10 cellular contexts compared by ENCODE assay signal in genomic region chr16:50740747-50741146, GRCh38. TPM values are rescaled to one million over a fixed set of nuclear protein-coding genes. Genes with fewer than 3 reads are reported as not detected.
A peak's percentile ranks its signal among the peaks of the same experiment; 100 is the strongest.
DNase-seq lines count a peak whose midpoint lies in the region; ATAC-seq, FAIRE-seq and TF ChIP-seq lines count a peak whose summit lies in the region.
"Had no signal": no experiment of that assay in that cellular context is flagged by ENCODE, and none has a peak within 500 bp of the region (broad histone marks: within the 10 kb centered on the region; RNA-seq: fewer than 3 reads in every experiment).

No MANE protein-coding gene starts in this region.

- no peaks in the 10 kb centered on the region for H3K27me3 Mint-ChIP-seq in activated CD4-positive, alpha-beta memory T cell treated with anti-CD3 and anti-CD28 coated beads for 36 hours
- H3K27me3 Mint-ChIP-seq in immature natural killer cell (ENCODE audit: low read depth in 3 of 3) (peaks cover 9 to 13% (median 9%) of the 10 kb centered on the region in 3 donors), progenitor cell of endocrine pancreas (peaks cover 24% of the 10 kb centered on the region)

- H3K36me3 Mint-ChIP-seq in activated CD4-positive, alpha-beta memory T cell treated with anti-CD3 and anti-CD28 coated beads for 36 hours: peaks cover 25% of the 10 kb centered on the region
- H3K36me3 Mint-ChIP-seq in immature natural killer cell: peaks cover 14 to 25% (median 16%) of the 10 kb centered on the region in 3 donors
- H3K36me3 Mint-ChIP-seq in progenitor cell of endocrine pancreas (ENCODE audit: insufficient read depth): no peaks in the 10 kb centered on the region

- H3K4me3 ChIP-seq in upper lobe of left lung: peak overlapping the region in 3 of 4 donors; percentile 90 to 94 (median 94)

- TF ChIP-seq CTCF in upper lobe of left lung (IDR thresholded peaks at IDR 0.05) (no peak), progenitor cell of endocrine pancreas (IDR thresholded peaks at IDR 0.05; ENCODE audit: unreplicated experiment) (no peak)

- POLR2A ChIA-PET in activated CD4-positive, alpha-beta memory T cell treated with anti-CD3 and anti-CD28 coated beads for 36 hours (lab: Charles Lee): interaction anchor here (0.6 to 7.2 kb wide), 7 partner anchors 24 to 1261 kb away, joined by 3 to 81 read pairs (median 6); partner anchors contain the start of gene SNX20

- intact Hi-C loops in activated CD4-positive, alpha-beta memory T cell treated with anti-CD3 and anti-CD28 coated beads for 36 hours (cut with micrococcal nuclease): loop anchor here (1.0 to 10.0 kb wide), 6 partner anchors 42 to 716 kb away; partner anchors contain the start of genes ADCY7, CNEP1R1 and NKD1

- no peaks in the 10 kb centered on the region for H3K9me3 ChIP-seq in upper lobe of left lung

- TF ChIP-seq EP300 in upper lobe of left lung (IDR thresholded peaks at IDR 0.05): no peak

- FAIRE-seq in frontal cortex (lab: Jason Lieb, UNC): no peak

- H3K4me3 Mint-ChIP-seq in activated CD4-positive, alpha-beta memory T cell treated with anti-CD3 and anti-CD28 coated beads for 36 hours: peak overlapping the region; percentile 82
- H3K4me3 Mint-ChIP-seq in immature natural killer cell: peak overlapping the region; percentile 71 to 95 (median 86)
- no peak overlapping the region for H3K4me3 Mint-ChIP-seq in progenitor cell of endocrine pancreas (ENCODE audit: low read depth)

- peak overlapping the region; percentile 76 to 98 (median 80) for H3K27ac ChIP-seq in upper lobe of left lung

- H3K27ac Mint-ChIP-seq in activated CD4-positive, alpha-beta memory T cell treated with anti-CD3 and anti-CD28 coated beads for 36 hours: peak overlapping the region; percentile 94
- H3K27ac Mint-ChIP-seq in immature natural killer cell (peak overlapping the region; percentile 87 to 99 (median 98)), progenitor cell of endocrine pancreas (no peak overlapping the region)

- H3K4me1 ChIP-seq in upper lobe of left lung: peaks cover 30 to 38% (median 34%) of the 10 kb centered on the region in 4 donors

- H3K4me1 Mint-ChIP-seq in activated CD4-positive, alpha-beta memory T cell treated with anti-CD3 and anti-CD28 coated beads for 36 hours (ENCODE audit: low read depth): peaks cover 51% of the 10 kb centered on the region
- H3K4me1 Mint-ChIP-seq in immature natural killer cell (peaks cover 45 to 48% of the 10 kb centered on the region in 2 donors), progenitor cell of endocrine pancreas (ENCODE audit: low read depth) (peaks cover 2% of the 10 kb centered on the region)

- no peak for TF ChIP-seq POLR2A in upper lobe of left lung (IDR thresholded peaks at IDR 0.05)

- WGBS in upper lobe of left lung, 2 donors: 41 to 57% methylated on average over 1 of the region's 1 CpG

- H3K36me3 ChIP-seq in upper lobe of left lung: peaks cover 0 to 14% (median 0%) of the 10 kb centered on the region in 4 donors

- no peak for ATAC-seq in upper lobe of left lung (ENCODE audit: low FRiP score in 2 of 2)

- CTCF ChIA-PET in activated CD4-positive, alpha-beta memory T cell treated with anti-CD3 and anti-CD28 coated beads for 36 hours (lab: Charles Lee): interaction anchor here (1.2 to 2.2 kb wide), 5 partner anchors 43 to 75 kb away, joined by 5 to 13 read pairs (median 6); no protein-coding TSS in a partner anchor

- no peaks in the 10 kb centered on the region for H3K9me3 Mint-ChIP-seq in activated CD4-positive, alpha-beta memory T cell treated with anti-CD3 and anti-CD28 coated beads for 36 hours
- H3K9me3 Mint-ChIP-seq in immature natural killer cell: no peaks in the 10 kb centered on the region
- no peaks in the 10 kb centered on the region for H3K9me3 Mint-ChIP-seq in progenitor cell of endocrine pancreas (ENCODE audit: low read depth)

- DNase-seq in stimulated activated CD4-positive, alpha-beta T cell treated with anti-CD3 and anti-CD28 coated beads, Interleukin-15, amount 100 ng/mL, for 24 hours: peak; percentile 25
- DNase-seq in stimulated activated CD4-positive, alpha-beta T cell treated with anti-CD3 and anti-CD28 coated beads, Interleukin-4, amount 100 ng/mL, for 1 hour: no peak
- DNase-seq in activated CD4-positive, alpha-beta memory T cell treated with anti-CD3 and anti-CD28 coated beads for 36 hours: no peak
- DNase-seq in immature natural killer cell (no peak), upper lobe of left lung (no peak), progenitor cell of endocrine pancreas (ENCODE audit: low spot score, unreplicated experiment) (no peak), NCI-H146 (lab: John Stamatoyannopoulos, UW) (no peak), frontal cortex (ENCODE audit: low spot score in 2 of 2) (no peak)
- DNase-seq: T1000 had no signal

- no peaks in the 10 kb centered on the region for H3K27me3 ChIP-seq in upper lobe of left lung

RNA-seq across cellular contexts. Expression of gene CYLD, which starts 1.1 kb away (rescaled TPM):
- 100 to 1,000 TPM; 133 to 135 TPM for total RNA-seq in activated CD4-positive, alpha-beta memory T cell treated with anti-CD3 and anti-CD28 coated beads for 36 hours
- polyA plus RNA-seq in immature natural killer cell: 100 to 1,000 TPM in 1 of 3 donors, 10 to 100 TPM in 2; 65.7 to 102 (median 66.1) TPM
- total RNA-seq in upper lobe of left lung (10 to 100 TPM; 25.5 to 72.1 (median 46.1) TPM), progenitor cell of endocrine pancreas (18.7 and 21.9 TPM in 2 replicates), frontal cortex (35.9 TPM)

RNA-seq across cellular contexts. Expression of gene NOD2, which starts 47.3 kb away (rescaled TPM):
- 10 to 100 TPM; 17.9 to 18.7 TPM for total RNA-seq in activated CD4-positive, alpha-beta memory T cell treated with anti-CD3 and anti-CD28 coated beads for 36 hours
- 1 to 10 TPM in 1 of 3 donors, under 1 TPM in 1, not detected in 1; 0.76 to 1.5 TPM for polyA plus RNA-seq in immature natural killer cell
- total RNA-seq in upper lobe of left lung (10 to 100 TPM in 5 of 6 donors, 1 to 10 TPM in 1; 8.5 to 27.2 (median 11.2) TPM), progenitor cell of endocrine pancreas (not detected in 2 replicates), frontal cortex (under 0.01 TPM)
- polyA plus RNA-seq: neural cell had no signal

RNA-seq across cellular contexts. Expression of gene SNX20, which starts 59.6 kb away (rescaled TPM):
- 10 to 100 TPM; 55.4 to 56.9 TPM for total RNA-seq in activated CD4-positive, alpha-beta memory T cell treated with anti-CD3 and anti-CD28 coated beads for 36 hours
- polyA plus RNA-seq in immature natural killer cell: 10 to 100 TPM; 28.7 to 74.9 (median 30.9) TPM
- total RNA-seq in upper lobe of left lung: 10 to 100 TPM in 4 of 6 donors, 1 to 10 TPM in 2; 3.2 to 16.9 (median 13.2) TPM
- not detected in 2 replicates for total RNA-seq in progenitor cell of endocrine pancreas
- under 0.01 TPM for total RNA-seq in frontal cortex
- polyA plus RNA-seq: neural cell had no signal
